Comparison of ENCODE assay signal across 18 cellular contexts in the genomic region with DNA sequence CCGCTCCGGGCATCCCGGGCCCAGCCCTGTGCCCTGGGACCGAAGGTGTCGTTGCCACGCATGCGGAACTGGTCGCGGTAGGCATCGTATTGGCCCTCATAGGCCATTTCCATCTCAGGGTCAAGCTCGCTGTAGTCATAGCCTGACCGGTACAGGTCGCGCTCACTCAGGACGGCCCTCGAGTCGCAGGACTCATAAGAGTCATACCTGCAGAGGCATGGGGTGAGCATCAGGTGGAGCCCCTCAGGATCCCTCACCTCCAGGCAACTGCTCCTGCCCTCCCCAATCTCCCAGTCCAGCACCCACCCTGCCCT.
"Had no signal": no experiment of that assay in that cellular context is flagged by ENCODE, and none has a peak within 500 bp of the region (broad histone marks: within the 10 kb centered on the region; RNA-seq: fewer than 3 reads in every experiment).

No MANE protein-coding gene starts in this region.

- H3K36me3 ChIP-seq: neural progenitor cell had no signal

- H3K27me3 ChIP-seq: breast epithelium, colonic mucosa, neural progenitor cell, right lobe of liver, thyroid gland had no signal

- H3K4me3 ChIP-seq: breast epithelium, colonic mucosa, lung, neural progenitor cell, right lobe of liver, thyroid gland had no signal

- H3K27ac ChIP-seq: breast epithelium, colonic mucosa, neural progenitor cell, right lobe of liver, thyroid gland had no signal

- H3K9ac ChIP-seq: neural progenitor cell had no signal

- DNase-seq: activated B cell treated with CpG ODN at 0.5 μM for 24 hours; activated CD4-positive, alpha-beta T cell treated with anti-CD3 and anti-CD28 coated beads for 4 hours; activated CD4-positive, alpha-beta T cell treated with anti-CD3 and anti-CD28 coated beads, Interleukin-2, amount 50 U/mL, for 48 hours; activated CD8-positive, alpha-beta memory T cell treated with anti-CD3 and anti-CD28 coated beads, Interleukin-2, amount 50 U/mL, for 48 hours; activated naive CD4-positive, alpha-beta T cell treated with Interleukin-2 at 50 U/mL for 16 hours; activated naive CD8-positive, alpha-beta T cell treated with anti-CD3 and anti-CD28 coated beads for 36 hours; activated T-cell treated with anti-CD3 and anti-CD28 coated beads, Interleukin-2, amount 50 U/mL, for 48 hours; amniotic stem cell; colonic mucosa; foreskin fibroblast; naive thymus-derived CD4-positive, alpha-beta T cell; right lobe of liver; stimulated activated CD4-positive, alpha-beta T cell treated with anti-CD3 and anti-CD28 coated beads, Interleukin-4, amount 100 ng/mL, for 24 hours; stimulated activated naive CD4-positive, alpha-beta T cell treated with Interleukin-2 at 50 U/mL for 16 hours; thyroid gland had no signal

- H3K4me1 ChIP-seq: breast epithelium, colonic mucosa had no signal

- H3K9me3 ChIP-seq: breast epithelium, colonic mucosa, right lobe of liver, thyroid gland had no signal
